16 cellular contexts compared by ENCODE assay signal in the genomic region with DNA sequence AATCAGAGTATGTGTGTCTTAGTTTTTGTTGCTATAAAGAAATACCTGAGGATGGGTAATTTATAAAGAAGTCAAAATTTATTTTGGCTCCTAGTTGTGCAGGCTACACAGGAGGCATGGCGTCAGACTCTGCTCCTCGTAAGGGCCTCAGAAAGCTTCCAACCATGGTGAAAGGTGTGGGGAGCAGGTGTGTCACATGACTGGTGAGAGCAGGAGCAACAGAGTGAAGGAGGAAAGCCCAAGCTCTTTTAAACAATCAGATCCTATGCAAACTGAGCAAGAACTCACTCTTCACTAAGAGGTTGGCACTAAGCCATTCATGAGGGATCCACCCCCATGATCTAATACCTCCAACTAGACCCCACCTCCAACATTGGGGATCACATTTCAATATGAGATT.
"Had no signal": no experiment of that assay in that cellular context is flagged by ENCODE, and none has a peak within 500 bp of the region (broad histone marks: within the 10 kb centered on the region; RNA-seq: fewer than 3 reads in every experiment).

No MANE protein-coding gene starts in this region.

- H3K4me3 Mint-ChIP-seq: naive thymus-derived CD4-positive, alpha-beta T cell; nephron progenitor cell; stimulated activated naive B cell treated with anti-CD40 and anti-IgM and Interleukin-4, amounts not matched to agents 10 μg/mL and 1 μg/mL and 100 μg/mL, for 72 hours had no signal

- DNase-seq: colonic mucosa; dermis blood vessel endothelial cell; erythroblast; foreskin keratinocyte; left colon; left ventricle myocardium superior; naive thymus-derived CD4-positive, alpha-beta T cell; nephron progenitor cell; stimulated activated CD4-positive, alpha-beta T cell treated with anti-CD3 and anti-CD28 coated beads, Interleukin-2, amount 100 ng/mL, for 24 hours; stimulated activated CD4-positive, alpha-beta T cell treated with anti-CD3 and anti-CD28 coated beads, Interleukin-4, amount 100 ng/mL, for 4 hours; stimulated activated naive B cell treated with anti-CD40 and anti-IgM and Interleukin-4, amounts not matched to agents 10 μg/mL and 1 μg/mL and 100 μg/mL, for 72 hours; stomach; substantia nigra; trophoblast cell had no signal

- H3K4me1 ChIP-seq: colonic mucosa, foreskin keratinocyte, stomach had no signal

- H3K9me3 Mint-ChIP-seq: nephron progenitor cell; stimulated activated naive B cell treated with anti-CD40 and anti-IgM and Interleukin-4, amounts not matched to agents 10 μg/mL and 1 μg/mL and 100 μg/mL, for 72 hours had no signal

- H3K27me3 ChIP-seq: colonic mucosa, foreskin keratinocyte, neutrophil had no signal

- H3K9me3 ChIP-seq: colonic mucosa, neutrophil, stomach, thoracic aorta had no signal

- H3K27me3 Mint-ChIP-seq: naive thymus-derived CD4-positive, alpha-beta T cell; stimulated activated naive B cell treated with anti-CD40 and anti-IgM and Interleukin-4, amounts not matched to agents 10 μg/mL and 1 μg/mL and 100 μg/mL, for 72 hours had no signal

- H3K36me3 Mint-ChIP-seq: naive thymus-derived CD4-positive, alpha-beta T cell; stimulated activated naive B cell treated with anti-CD40 and anti-IgM and Interleukin-4, amounts not matched to agents 10 μg/mL and 1 μg/mL and 100 μg/mL, for 72 hours had no signal

- H3K4me1 Mint-ChIP-seq: naive thymus-derived CD4-positive, alpha-beta T cell; nephron progenitor cell; stimulated activated naive B cell treated with anti-CD40 and anti-IgM and Interleukin-4, amounts not matched to agents 10 μg/mL and 1 μg/mL and 100 μg/mL, for 72 hours had no signal

- H3K27ac ChIP-seq: colonic mucosa, foreskin keratinocyte, neutrophil, stomach, thoracic aorta had no signal

- H3K27ac Mint-ChIP-seq: naive thymus-derived CD4-positive, alpha-beta T cell; nephron progenitor cell; stimulated activated naive B cell treated with anti-CD40 and anti-IgM and Interleukin-4, amounts not matched to agents 10 μg/mL and 1 μg/mL and 100 μg/mL, for 72 hours had no signal

- H3K4me3 ChIP-seq: colonic mucosa, stomach, thoracic aorta had no signal
